ENCODE assay signal across 2 cellular contexts in the genomic region with DNA sequence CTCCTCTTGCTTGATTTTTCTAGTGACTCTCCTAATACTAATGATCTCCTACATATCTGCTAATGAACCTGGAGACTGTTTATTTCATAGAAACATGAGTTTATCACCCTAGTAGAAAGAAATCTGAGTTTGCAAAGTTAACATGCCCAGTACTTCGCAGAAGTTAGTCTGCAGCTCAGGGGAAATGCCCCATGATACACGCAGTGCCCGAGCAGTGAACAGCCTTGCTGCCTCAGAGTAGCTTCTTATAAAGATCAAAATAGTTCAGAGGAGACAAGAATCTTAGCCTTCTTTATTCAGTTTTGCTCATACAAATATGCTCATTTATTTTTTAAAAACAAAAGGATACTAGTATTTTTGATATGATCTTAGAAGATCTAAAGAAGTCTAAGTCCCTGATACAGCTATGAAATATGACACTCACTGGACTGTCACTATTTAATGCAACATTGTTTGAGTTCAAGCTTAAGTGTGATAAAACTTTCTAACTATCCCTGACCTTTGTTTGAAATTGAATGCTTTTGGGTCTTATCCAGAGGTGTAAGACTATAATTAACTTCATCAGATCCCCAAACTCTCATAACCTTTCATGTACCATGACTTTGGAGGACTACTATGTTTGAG.
TF ChIP-seq lines count a peak whose summit lies in the region.

No MANE protein-coding gene starts in this region.

TF ChIP-seq in SK-N-SH, 30 proteins besides CTCF, POLR2A, EP300 and RAD21:
- TF ChIP-seq TEAD4 (IDR thresholded peaks at IDR 0.05; ENCODE audit: borderline replicate concordance, insufficient read depth) (no peak), EZH2phosphoT487 (IDR thresholded peaks at IDR 0.05; ENCODE audit: borderline replicate concordance, low read depth) (no peak), ELF1 (IDR thresholded peaks at IDR 0.05) (no peak), SMC3 (IDR thresholded peaks at IDR 0.05; ENCODE audit: low read depth, low read length) (no peak), RXRA (IDR thresholded peaks at IDR 0.05; ENCODE audit: borderline replicate concordance, low read depth) (no peak), JUND (IDR thresholded peaks at IDR 0.05) (no peak)
- TF ChIP-seq, protein P1, sequence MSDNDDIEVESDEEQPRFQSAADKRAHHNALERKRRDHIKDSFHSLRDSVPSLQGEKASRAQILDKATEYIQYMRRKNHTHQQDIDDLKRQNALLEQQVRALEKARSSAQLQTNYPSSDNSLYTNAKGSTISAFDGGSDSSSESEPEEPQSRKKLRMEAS (IDR thresholded peaks at IDR 0.05; ENCODE audit: low read depth): no peak

TF ChIP-seq in HepG2, 621 proteins besides CTCF, POLR2A, EP300 and RAD21:
- TF ChIP-seq POLR2AphosphoS2 (IDR thresholded peaks at IDR 0.05; ENCODE audit: low read depth, low read length) (no peak), MATR3 (CRISPR knock-in tag; IDR thresholded peaks at IDR 0.05) (no peak), THAP11 (CRISPR knock-in tag; IDR thresholded peaks at IDR 0.05) (no peak), MEIS1 (CRISPR knock-in tag; IDR thresholded peaks at IDR 0.05; ENCODE audit: borderline replicate concordance) (no peak), ZNF101 (CRISPR knock-in tag; IDR thresholded peaks at IDR 0.05; ENCODE audit: borderline replicate concordance, low read depth) (no peak), FOXM1 (CRISPR knock-in tag; IDR thresholded peaks at IDR 0.05) (no peak), ATF7-NPFF (CRISPR knock-in tag; IDR thresholded peaks at IDR 0.05; ENCODE audit: low read depth) (no peak), HOXD1 (CRISPR knock-in tag; IDR thresholded peaks at IDR 0.05) (no peak), ZNF839 (CRISPR knock-in tag; IDR thresholded peaks at IDR 0.05; ENCODE audit: borderline replicate concordance) (no peak), TCF7L2 (IDR thresholded peaks at IDR 0.05; ENCODE audit: low read depth, low read length) (no peak), ZNF496 (CRISPR knock-in tag; IDR thresholded peaks at IDR 0.05; ENCODE audit: insufficient replicate concordance) (no peak), ZNF337 (CRISPR knock-in tag; IDR thresholded peaks at IDR 0.05; ENCODE audit: borderline replicate concordance, low read depth) (no peak), MTF2 (CRISPR knock-in tag; IDR thresholded peaks at IDR 0.05; ENCODE audit: borderline replicate concordance) (no peak)
- TF ChIP-seq, protein P2, sequence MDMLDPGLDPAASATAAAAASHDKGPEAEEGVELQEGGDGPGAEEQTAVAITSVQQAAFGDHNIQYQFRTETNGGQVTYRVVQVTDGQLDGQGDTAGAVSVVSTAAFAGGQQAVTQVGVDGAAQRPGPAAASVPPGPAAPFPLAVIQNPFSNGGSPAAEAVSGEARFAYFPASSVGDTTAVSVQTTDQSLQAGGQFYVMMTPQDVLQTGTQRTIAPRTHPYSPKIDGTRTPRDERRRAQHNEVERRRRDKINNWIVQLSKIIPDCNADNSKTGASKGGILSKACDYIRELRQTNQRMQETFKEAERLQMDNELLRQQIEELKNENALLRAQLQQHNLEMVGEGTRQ (IDR thresholded peaks at IDR 0.05; ENCODE audit: low read depth, low read length): no peak
- TF ChIP-seq, protein P2 (CRISPR knock-in tag; IDR thresholded peaks at IDR 0.05; ENCODE audit: borderline replicate concordance): no peak
- TF ChIP-seq, protein P3, sequence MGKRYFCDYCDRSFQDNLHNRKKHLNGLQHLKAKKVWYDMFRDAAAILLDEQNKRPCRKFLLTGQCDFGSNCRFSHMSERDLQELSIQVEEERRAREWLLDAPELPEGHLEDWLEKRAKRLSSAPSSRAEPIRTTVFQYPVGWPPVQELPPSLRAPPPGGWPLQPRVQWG (CRISPR knock-in tag; IDR thresholded peaks at IDR 0.05; ENCODE audit: borderline replicate concordance, low read depth): no peak
